ENCODE assay signal across 15 cellular contexts in the genomic region with DNA sequence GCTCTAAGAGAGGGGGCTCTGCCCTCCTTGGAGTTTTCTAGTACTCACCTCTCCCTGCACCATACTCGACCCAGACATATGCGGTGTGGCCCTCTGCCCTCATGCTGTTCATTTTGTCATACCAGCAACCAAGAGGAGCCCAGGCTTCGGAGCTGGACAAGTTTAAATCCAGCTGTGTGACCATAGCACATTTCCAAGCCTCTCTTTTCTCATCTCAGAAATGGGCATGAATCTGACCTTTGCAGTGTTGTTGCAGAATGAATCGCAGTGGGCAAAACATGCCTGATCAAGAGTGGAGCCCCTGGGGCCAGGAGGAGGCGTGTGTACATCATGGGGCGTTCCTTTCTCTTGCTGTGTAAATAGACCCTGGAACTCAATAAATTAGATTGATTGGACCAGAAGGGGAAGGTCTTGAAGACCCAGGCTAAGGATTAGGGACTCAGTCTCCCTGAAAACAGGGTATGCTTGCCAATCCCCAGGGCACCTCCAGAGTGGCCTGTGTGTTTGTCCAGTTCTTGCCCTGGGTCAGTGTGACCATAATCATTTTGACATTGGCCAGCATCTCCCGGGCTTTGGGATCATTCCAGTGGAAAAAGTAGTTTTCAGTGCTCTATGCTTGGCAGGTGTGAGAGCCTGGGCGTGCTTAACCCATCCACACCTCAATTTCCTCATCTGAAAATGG. TPM values are rescaled to one million over a fixed set of nuclear protein-coding genes. Genes with fewer than 3 reads are reported as not detected.
DNase-seq lines count a peak whose midpoint lies in the region; ATAC-seq and TF ChIP-seq lines count a peak whose summit lies in the region.
"Had no signal": no experiment of that assay in that cellular context is flagged by ENCODE, and none has a peak within 500 bp of the region (broad histone marks: within the 10 kb centered on the region; RNA-seq: fewer than 3 reads in every experiment).

No MANE protein-coding gene starts in this region.

- no peaks in the 10 kb centered on the region for H3K9me3 ChIP-seq in iPS-20b (ENCODE audit: insufficient read depth, low read depth, low read length)
- no peaks in the 10 kb centered on the region for H3K9me3 ChIP-seq in upper lobe of left lung
- H3K9me3 ChIP-seq: Caco-2, MG63, Peyer's patch had no signal

- TF ChIP-seq CTCF in RWPE1 (conservative IDR thresholded peaks at IDR 0.05; ENCODE audit: low read depth) (no peak), upper lobe of left lung (IDR thresholded peaks at IDR 0.05) (no peak), GM10248 (IDR thresholded peaks at IDR 0.05; ENCODE audit: control extremely low read depth, extremely low read depth, low read depth, missing control alignments) (no peak)

- DNase-seq in activated naive CD8-positive, alpha-beta T cell treated with anti-CD3 and anti-CD28 coated beads, Interleukin-2, amount 10 ng/mL, durations not matched to agents 7 days and 5 days = no peak
- no peak for DNase-seq in activated naive CD8-positive, alpha-beta T cell treated with anti-CD3 and anti-CD28 coated beads, Interleukin-2, amount 50 U/mL, for 24 hours
- DNase-seq in RWPE1 (ENCODE audit: low spot score) = no peak
- no peak for DNase-seq in upper lobe of left lung
- DNase-seq in NCI-H748 (lab: John Stamatoyannopoulos, UW; ENCODE audit: unreplicated experiment) = no peak
- DNase-seq in GM10248 (ENCODE audit: extremely low spot score) = no peak
- DNase-seq in GM03348 (ENCODE audit: low spot score) = no peak
- DNase-seq: Caco-2, foreskin keratinocyte, MG63, midbrain, NCI-H1930, NCI-H526 treated with DMSO at 0.1 percent for 48 hours, Peyer's patch had no signal

- H3K4me1 ChIP-seq in iPS-20b (ENCODE audit: insufficient read depth, low read length) = peaks cover 58% of the 10 kb centered on the region
- peaks cover 50 to 72% (median 63%) of the 10 kb centered on the region in 4 donors for H3K4me1 ChIP-seq in upper lobe of left lung
- H3K4me1 ChIP-seq: foreskin keratinocyte had no signal

- no peak overlapping the region for H3K4me3 Mint-ChIP-seq in activated naive CD8-positive, alpha-beta T cell treated with anti-CD3 and anti-CD28 coated beads, Interleukin-2, amount 10 ng/mL, durations not matched to agents 7 days and 5 days
- no peak overlapping the region for H3K4me3 Mint-ChIP-seq in activated naive CD8-positive, alpha-beta T cell treated with anti-CD3 and anti-CD28 coated beads, Interleukin-2, amount 50 U/mL, for 24 hours

- ATAC-seq in activated naive CD8-positive, alpha-beta T cell treated with anti-CD3 and anti-CD28 coated beads, Interleukin-2, amount 10 ng/mL, durations not matched to agents 7 days and 5 days (ENCODE audit: low read depth) = no peak
- ATAC-seq in activated naive CD8-positive, alpha-beta T cell treated with anti-CD3 and anti-CD28 coated beads, Interleukin-2, amount 50 U/mL, for 24 hours = no peak
- no peak for ATAC-seq in upper lobe of left lung (ENCODE audit: low FRiP score in 2 of 2)

- peak overlapping the region; percentile 51; the same call in 1 of the 2 replicates for H3K9ac ChIP-seq in iPS-20b (ENCODE audit: low read depth, low read length)

- no peaks in the 10 kb centered on the region for H3K9me3 Mint-ChIP-seq in activated naive CD8-positive, alpha-beta T cell treated with anti-CD3 and anti-CD28 coated beads, Interleukin-2, amount 10 ng/mL, durations not matched to agents 7 days and 5 days
- no peaks in the 10 kb centered on the region for H3K9me3 Mint-ChIP-seq in activated naive CD8-positive, alpha-beta T cell treated with anti-CD3 and anti-CD28 coated beads, Interleukin-2, amount 50 U/mL, for 24 hours

- TF ChIP-seq POLR2A in upper lobe of left lung (IDR thresholded peaks at IDR 0.05) = no peak

- TF ChIP-seq EP300 in upper lobe of left lung (IDR thresholded peaks at IDR 0.05) = no peak

- no peaks in the 10 kb centered on the region for H3K27me3 ChIP-seq in iPS-20b (ENCODE audit: insufficient read depth, low read length)
- H3K27me3 ChIP-seq in upper lobe of left lung = no peaks in the 10 kb centered on the region
- H3K27me3 ChIP-seq: foreskin keratinocyte, MG63, Peyer's patch had no signal

- H3K27ac Mint-ChIP-seq in activated naive CD8-positive, alpha-beta T cell treated with anti-CD3 and anti-CD28 coated beads, Interleukin-2, amount 10 ng/mL, durations not matched to agents 7 days and 5 days = peak overlapping the region; percentile 16
- no peak overlapping the region for H3K27ac Mint-ChIP-seq in activated naive CD8-positive, alpha-beta T cell treated with anti-CD3 and anti-CD28 coated beads, Interleukin-2, amount 50 U/mL, for 24 hours

- no peaks in the 10 kb centered on the region for H3K36me3 Mint-ChIP-seq in activated naive CD8-positive, alpha-beta T cell treated with anti-CD3 and anti-CD28 coated beads, Interleukin-2, amount 10 ng/mL, durations not matched to agents 7 days and 5 days
- H3K36me3 Mint-ChIP-seq in activated naive CD8-positive, alpha-beta T cell treated with anti-CD3 and anti-CD28 coated beads, Interleukin-2, amount 50 U/mL, for 24 hours (ENCODE audit: low read depth) = no peaks in the 10 kb centered on the region

- peaks cover 11% of the 10 kb centered on the region for H3K4me1 Mint-ChIP-seq in activated naive CD8-positive, alpha-beta T cell treated with anti-CD3 and anti-CD28 coated beads, Interleukin-2, amount 10 ng/mL, durations not matched to agents 7 days and 5 days
- H3K4me1 Mint-ChIP-seq in activated naive CD8-positive, alpha-beta T cell treated with anti-CD3 and anti-CD28 coated beads, Interleukin-2, amount 50 U/mL, for 24 hours = peaks cover 15% of the 10 kb centered on the region

- H3K4me3 ChIP-seq in iPS-20b (ENCODE audit: low read length) (no peak overlapping the region; the same call in 1 of the 2 replicates), upper lobe of left lung (no peak overlapping the region)
- H3K4me3 ChIP-seq: MG63, Peyer's patch had no signal

- H3K27ac ChIP-seq in RWPE1 (peak overlapping the region; percentile 79), iPS-20b (ENCODE audit: low read length) (peak overlapping the region; percentile 81), upper lobe of left lung (peak overlapping the region; percentile 24 to 73 (median 65))
- H3K27ac ChIP-seq: foreskin keratinocyte had no signal

- H3K36me3 ChIP-seq in iPS-20b (ENCODE audit: insufficient read depth, low read depth, low read length) (peaks cover 34% of the 10 kb centered on the region), upper lobe of left lung (peaks cover 0 to 40% (median 19%) of the 10 kb centered on the region in 4 donors)

- CTCF ChIA-PET in RWPE1 (lab: Yijun Ruan, JAX) (interaction anchor here (0.8 to 2.8 kb wide), 2 partner anchors 23 to 67 kb away, joined by 3 to 14 read pairs; no protein-coding TSS in a partner anchor), GM10248 (lab: Yijun Ruan, JAX) (interaction anchor here (1.0 to 2.1 kb wide), 4 partner anchors 30 to 168 kb away, joined by 3 to 4 read pairs (median 3); no protein-coding TSS in a partner anchor)

- H3K27me3 Mint-ChIP-seq in activated naive CD8-positive, alpha-beta T cell treated with anti-CD3 and anti-CD28 coated beads, Interleukin-2, amount 10 ng/mL, durations not matched to agents 7 days and 5 days = no peaks in the 10 kb centered on the region
- no peaks in the 10 kb centered on the region for H3K27me3 Mint-ChIP-seq in activated naive CD8-positive, alpha-beta T cell treated with anti-CD3 and anti-CD28 coated beads, Interleukin-2, amount 50 U/mL, for 24 hours

- POLR2A ChIA-PET in activated naive CD8-positive, alpha-beta T cell treated with anti-CD3 and anti-CD28 coated beads, Interleukin-2, amount 10 ng/mL, durations not matched to agents 7 days and 5 days (lab: Charles Lee) = no interaction called here
- POLR2A ChIA-PET in RWPE1 (lab: Yijun Ruan, JAX; ENCODE audit: low non-redundant PET) (no interaction called here), GM10248 (lab: Yijun Ruan, JAX) (no interaction called here)

- WGBS in upper lobe of left lung, 2 donors = 73% methylated on average over 8 of the region's 8 CpGs

RNA-seq across cellular contexts. Expression of a gene that starts 59.6 kb away (rescaled TPM):
- total RNA-seq in activated naive CD8-positive, alpha-beta T cell treated with anti-CD3 and anti-CD28 coated beads, Interleukin-2, amount 10 ng/mL, durations not matched to agents 7 days and 5 days = 10 to 100 TPM; 28.8 to 29.3 TPM
- 10 to 100 TPM; 51.0 to 99.2 (median 91.8) TPM for total RNA-seq in upper lobe of left lung
